Comparison of ENCODE assay signal across 19 cellular contexts in the genomic region with DNA sequence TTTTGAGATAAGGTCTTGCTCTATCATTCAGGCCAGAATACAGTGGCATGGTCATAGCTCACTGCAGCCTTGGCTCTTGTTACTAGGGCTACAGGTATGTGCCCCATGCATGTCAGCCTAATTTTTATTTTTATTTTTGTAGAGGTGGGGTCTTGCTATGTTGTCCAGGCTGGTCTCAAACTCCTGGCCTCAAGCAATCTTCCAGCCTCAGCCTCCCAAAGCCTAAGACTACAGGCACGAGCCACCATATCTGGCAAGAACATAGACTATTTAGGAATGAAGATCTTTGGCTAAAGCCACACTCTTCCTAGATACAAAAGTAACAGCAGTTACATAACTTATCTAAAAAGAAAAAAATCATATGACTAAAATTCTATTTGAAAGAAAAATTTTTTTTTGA.
"Had no signal": no experiment of that assay in that cellular context is flagged by ENCODE, and none has a peak within 500 bp of the region (broad histone marks: within the 10 kb centered on the region; RNA-seq: fewer than 3 reads in every experiment).

No MANE protein-coding gene starts in this region.

- H3K27ac ChIP-seq: suprapubic skin, testis, thoracic aorta, thyroid gland, tibial artery, tibial nerve, transverse colon, upper lobe of left lung, upper lobe of right lung, uterus, vagina had no signal

- DNase-seq: stimulated activated CD4-positive, alpha-beta T cell treated with anti-CD3 and anti-CD28 coated beads, Interleukin-2, amount 100 ng/mL, for 48 hours; stimulated activated CD8-positive, alpha-beta memory T cell treated with anti-CD3 and anti-CD28 coated beads, Interleukin-4, amount 100 ng/mL, for 48 hours; stimulated activated naive B cell treated with anti-CD40 and anti-IgM and Interleukin-4, amounts not matched to agents 10 μg/mL and 1 μg/mL and 100 μg/mL, for 72 hours; stimulated activated naive CD4-positive, alpha-beta T cell treated with Interleukin-2 at 50 U/mL for 16 hours; stimulated activated naive CD8-positive, alpha-beta T cell treated with anti-CD3 and anti-CD28 coated beads, Interleukin-15, amount 100 ng/mL, for 72 hours; stomach; thyroid gland; tibial artery; transverse colon; upper lobe of left lung; upper lobe of right lung had no signal

- H3K36me3 ChIP-seq: uterus had no signal

- H3K4me3 ChIP-seq: stomach, suprapubic skin, testis, thoracic aorta, thyroid gland, tibial artery, tibial nerve, transverse colon, upper lobe of left lung, upper lobe of right lung, uterus, vagina had no signal

- ATAC-seq: stimulated activated memory B cell treated with anti-CD40 and anti-IgM and Interleukin-4, amounts not matched to agents 10 μg/mL and 1 μg/mL and 100 μg/mL, for 72 hours had no signal

- H3K9me3 ChIP-seq: stomach, suprapubic skin, testis, thoracic aorta, thyroid gland, tibial artery, tibial nerve, transverse colon, upper lobe of left lung, upper lobe of right lung, uterus, vagina had no signal

- H3K4me1 ChIP-seq: suprapubic skin, testis, thyroid gland, tibial artery, tibial nerve, transverse colon, upper lobe of left lung, upper lobe of right lung, uterus, vagina had no signal

- FAIRE-seq: urothelium cell line had no signal

- H3K27me3 ChIP-seq: stomach, suprapubic skin, testis, thyroid gland, tibial artery, tibial nerve, transverse colon, upper lobe of left lung, upper lobe of right lung, uterus, vagina had no signal
